In genomic region chr1:208631057-208631456, GRCh38 we compare ENCODE assay signal across 21 cellular contexts.
"Had no signal": no experiment of that assay in that cellular context is flagged by ENCODE, and none has a peak within 500 bp of the region (broad histone marks: within the 10 kb centered on the region; RNA-seq: fewer than 3 reads in every experiment).

No MANE protein-coding gene starts in this region.

- H3K36me3 ChIP-seq: SJSA1 had no signal

- DNase-seq: activated B cell treated with CpG ODN at 0.5 μM for 24 hours; activated CD4-positive, alpha-beta T cell treated with anti-CD3 and anti-CD28 coated beads for 1 hour; activated CD4-positive, alpha-beta T cell treated with anti-CD3 and anti-CD28 coated beads, Interleukin-2, amount 10 ng/mL, durations not matched to agents 24 days and 14 days; activated CD4-positive, alpha-beta T cell treated with anti-CD3 and anti-CD28 coated beads, Interleukin-2, amount 50 U/mL, for 48 hours; activated CD8-positive, alpha-beta memory T cell treated with anti-CD3 and anti-CD28 coated beads, Interleukin-2, amount 10 ng/mL, durations not matched to agents 7 days and 5 days; activated effector memory CD4-positive, alpha-beta T cell treated with anti-CD3 and anti-CD28 coated beads, Interleukin-2, amount 50 U/mL, for 16 hours; activated naive CD4-positive, alpha-beta T cell treated with Interleukin-2 at 50 U/mL for 16 hours; activated T-cell treated with anti-CD3 and anti-CD28 coated beads, Interleukin-2, amount 50 U/mL, for 24 hours; caudate nucleus; NCI-H1105 treated with DMSO at 0.1 percent for 48 hours; NCI-H1436 treated with DMSO at 0.1 percent for 48 hours; NCI-H187; NCI-H2081 treated with DMSO at 0.1 percent for 48 hours; NCI-H446; NCI-H524; PC-3; SHP77; T1000 had no signal

- H3K4me1 Mint-ChIP-seq: activated B cell treated with CpG ODN at 0.5 μM for 24 hours; activated CD4-positive, alpha-beta T cell treated with anti-CD3 and anti-CD28 coated beads, Interleukin-2, amount 10 ng/mL, durations not matched to agents 24 days and 14 days; activated CD8-positive, alpha-beta memory T cell treated with anti-CD3 and anti-CD28 coated beads, Interleukin-2, amount 10 ng/mL, durations not matched to agents 7 days and 5 days had no signal

- H3K27ac Mint-ChIP-seq: activated B cell treated with CpG ODN at 0.5 μM for 24 hours; activated CD4-positive, alpha-beta T cell treated with anti-CD3 and anti-CD28 coated beads, Interleukin-2, amount 10 ng/mL, durations not matched to agents 24 days and 14 days; activated CD8-positive, alpha-beta memory T cell treated with anti-CD3 and anti-CD28 coated beads, Interleukin-2, amount 10 ng/mL, durations not matched to agents 7 days and 5 days; activated naive CD8-positive, alpha-beta T cell; activated T-cell treated with anti-CD3 and anti-CD28 coated beads, Interleukin-2, amount 50 U/mL, for 24 hours; T-helper 1 cell treated with Interleukin-12 subunit alpha and Interleukin-12 subunit beta and Interleukin-4 antibody, amounts not matched to agents 30 μg/mL and 1 μg/mL, for 36 hours had no signal

- H3K27me3 ChIP-seq: SJSA1 had no signal

- H3K27ac ChIP-seq: SJSA1 had no signal

- H3K4me3 ChIP-seq: SJSA1 had no signal

- H3K4me1 ChIP-seq: SJSA1 had no signal

- H3K36me3 Mint-ChIP-seq: activated CD8-positive, alpha-beta memory T cell treated with anti-CD3 and anti-CD28 coated beads, Interleukin-2, amount 10 ng/mL, durations not matched to agents 7 days and 5 days; activated naive CD8-positive, alpha-beta T cell had no signal

- H3K9me3 ChIP-seq: SJSA1 had no signal

- H3K27me3 Mint-ChIP-seq: activated B cell treated with CpG ODN at 0.5 μM for 24 hours; activated CD4-positive, alpha-beta T cell treated with anti-CD3 and anti-CD28 coated beads, Interleukin-2, amount 10 ng/mL, durations not matched to agents 24 days and 14 days; activated CD8-positive, alpha-beta memory T cell treated with anti-CD3 and anti-CD28 coated beads, Interleukin-2, amount 10 ng/mL, durations not matched to agents 7 days and 5 days; activated T-cell treated with anti-CD3 and anti-CD28 coated beads, Interleukin-2, amount 50 U/mL, for 24 hours had no signal

- H3K4me3 Mint-ChIP-seq: activated B cell treated with CpG ODN at 0.5 μM for 24 hours; activated CD4-positive, alpha-beta T cell treated with anti-CD3 and anti-CD28 coated beads, Interleukin-2, amount 10 ng/mL, durations not matched to agents 24 days and 14 days; activated CD8-positive, alpha-beta memory T cell treated with anti-CD3 and anti-CD28 coated beads, Interleukin-2, amount 10 ng/mL, durations not matched to agents 7 days and 5 days; activated naive CD8-positive, alpha-beta T cell; activated T-cell treated with anti-CD3 and anti-CD28 coated beads, Interleukin-2, amount 50 U/mL, for 24 hours; T-helper 1 cell treated with Interleukin-12 subunit alpha and Interleukin-12 subunit beta and Interleukin-4 antibody, amounts not matched to agents 30 μg/mL and 1 μg/mL, for 36 hours had no signal

- H3K9me3 Mint-ChIP-seq: activated B cell treated with CpG ODN at 0.5 μM for 24 hours; activated CD4-positive, alpha-beta T cell treated with anti-CD3 and anti-CD28 coated beads, Interleukin-2, amount 10 ng/mL, durations not matched to agents 24 days and 14 days; activated T-cell treated with anti-CD3 and anti-CD28 coated beads, Interleukin-2, amount 50 U/mL, for 24 hours; T-helper 1 cell treated with Interleukin-12 subunit alpha and Interleukin-12 subunit beta and Interleukin-4 antibody, amounts not matched to agents 30 μg/mL and 1 μg/mL, for 36 hours had no signal
